ENCODE assay signal across 14 cellular contexts in the genomic region with DNA sequence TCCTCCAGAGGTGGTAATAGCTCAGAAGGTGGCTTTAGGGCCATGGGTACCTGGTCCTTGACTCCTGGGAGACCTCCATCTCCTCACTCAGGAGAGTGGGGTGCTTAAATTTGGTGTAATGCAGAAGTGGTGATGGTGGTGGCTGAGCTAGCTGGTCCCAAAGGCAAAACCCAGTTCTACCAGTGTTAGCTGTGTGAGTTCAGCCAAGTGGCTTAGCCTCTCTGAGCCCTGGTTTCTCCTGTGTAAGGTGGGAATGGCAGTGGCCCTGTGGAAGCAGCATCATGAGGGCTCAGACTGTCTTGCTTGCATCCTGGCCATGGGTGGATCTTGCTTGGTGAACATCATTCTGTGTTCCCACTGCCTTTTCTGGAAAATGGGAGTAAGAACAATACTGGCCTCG. TPM values are rescaled to one million over a fixed set of nuclear protein-coding genes. Genes with fewer than 3 reads are reported as not detected.
DNase-seq lines count a peak whose midpoint lies in the region; ATAC-seq, FAIRE-seq and TF ChIP-seq lines count a peak whose summit lies in the region.
"Had no signal": no experiment of that assay in that cellular context is flagged by ENCODE, and none has a peak within 500 bp of the region (broad histone marks: within the 10 kb centered on the region; RNA-seq: fewer than 3 reads in every experiment).

No MANE protein-coding gene starts in this region.

- no peak overlapping the region for H3K4me3 Mint-ChIP-seq in T-helper 2 cell treated with Interferon-gamma antibody and Interleukin-4, amounts not matched to agents 5 μg/mL and 100 μg/mL, for 36 hours
- H3K4me3 Mint-ChIP-seq: natural killer cell had no signal

- POLR2A ChIA-PET in A549 (lab: Yijun Ruan, JAX) (no interaction called here), RWPE1 (lab: Yijun Ruan, JAX; ENCODE audit: low non-redundant PET) (no interaction called here)

- H3K36me3 ChIP-seq in esophagus squamous epithelium: peaks cover 0 to 44% (median 0%) of the 10 kb centered on the region in 3 donors
- H3K36me3 ChIP-seq in rectal smooth muscle tissue (ENCODE audit: control insufficient read depth, insufficient read depth, low read length): no peaks in the 10 kb centered on the region

- no peaks in the 10 kb centered on the region for H3K27me3 ChIP-seq in esophagus squamous epithelium
- H3K27me3 ChIP-seq in rectal smooth muscle tissue (ENCODE audit: control insufficient read depth, insufficient read depth, low read length): no peaks in the 10 kb centered on the region

- H3K4me3 ChIP-seq in A549 (no peak overlapping the region), esophagus squamous epithelium (peak overlapping the region in 2 of 4 donors; percentile 24 to 38), rectal smooth muscle tissue (ENCODE audit: low read length) (no peak overlapping the region)

- H3K9me3 Mint-ChIP-seq in T-helper 2 cell treated with Interferon-gamma antibody and Interleukin-4, amounts not matched to agents 5 μg/mL and 100 μg/mL, for 36 hours: no peaks in the 10 kb centered on the region
- H3K9me3 Mint-ChIP-seq: natural killer cell had no signal

- H3K36me3 Mint-ChIP-seq in T-helper 2 cell treated with Interferon-gamma antibody and Interleukin-4, amounts not matched to agents 5 μg/mL and 100 μg/mL, for 36 hours (ENCODE audit: low read depth): no peaks in the 10 kb centered on the region
- H3K36me3 Mint-ChIP-seq: natural killer cell had no signal

- H3K9ac ChIP-seq in rectal smooth muscle tissue (ENCODE audit: low read length): no peak overlapping the region

- TF ChIP-seq RAD21 in A549 (conservative IDR thresholded peaks at IDR 0.05 in 1 of 2, IDR thresholded peaks at IDR 0.05 in 1 of 2): no peak

- CTCF ChIA-PET in A549 (lab: Yijun Ruan, JAX) (interaction anchor here (0.7 to 1.6 kb wide), 8 partner anchors 8 to 61 kb away, joined by 3 to 9 read pairs (median 4); no protein-coding TSS in a partner anchor), RWPE1 (lab: Yijun Ruan, JAX) (interaction anchor here (0.8 to 1.1 kb wide), 2 partner anchors 30 to 82 kb away, joined by 3 read pairs; no protein-coding TSS in a partner anchor)

- TF ChIP-seq EP300 in A549 (IDR thresholded peaks at IDR 0.05): no peak

- H3K4me1 Mint-ChIP-seq in T-helper 2 cell treated with Interferon-gamma antibody and Interleukin-4, amounts not matched to agents 5 μg/mL and 100 μg/mL, for 36 hours (ENCODE audit: low read depth): no peaks in the 10 kb centered on the region
- H3K4me1 Mint-ChIP-seq: natural killer cell had no signal

- peaks cover 3% of the 10 kb centered on the region for H3K27me3 Mint-ChIP-seq in T-helper 2 cell treated with Interferon-gamma antibody and Interleukin-4, amounts not matched to agents 5 μg/mL and 100 μg/mL, for 36 hours (ENCODE audit: low read depth)

- peaks cover 95% of the 10 kb centered on the region for H3K4me1 ChIP-seq in A549
- peaks cover 94 to 100% (median 100%) of the 10 kb centered on the region in 3 donors for H3K4me1 ChIP-seq in esophagus squamous epithelium
- H3K4me1 ChIP-seq in rectal smooth muscle tissue (ENCODE audit: control insufficient read depth, insufficient read depth, low read length): peaks cover 68% of the 10 kb centered on the region

- H3K27ac ChIP-seq in A549: peak overlapping the region; percentile 88 to 94
- H3K27ac ChIP-seq in RWPE1: peak overlapping the region; percentile 99
- H3K27ac ChIP-seq in esophagus squamous epithelium: peak overlapping the region; percentile 89 to 97 (median 94)
- peak overlapping the region; percentile 91 for H3K27ac ChIP-seq in rectal smooth muscle tissue (ENCODE audit: low read depth, low read length)

- ATAC-seq in A549: no peak
- ATAC-seq: natural killer cell had no signal

- H3K4me2 ChIP-seq in A549: peak overlapping the region; percentile 71

- intact Hi-C loops in esophagus squamous epithelium (cut with DNase I): no loop called here

- FAIRE-seq in A549 (lab: Jason Lieb, UNC): no peak

- H3K9me3 ChIP-seq in A549 (no peaks in the 10 kb centered on the region), esophagus squamous epithelium (no peaks in the 10 kb centered on the region)

- no peak for DNase-seq in A549 (ENCODE audit: low read depth in 1 of 2, low spot score in 1 of 2)
- no peak for DNase-seq in RWPE1 (ENCODE audit: low spot score)
- DNase-seq in esophagus squamous epithelium (lab: John Stamatoyannopoulos, UW): no peak
- DNase-seq in RPMI8226: no peak
- no peak for DNase-seq in NCI-H226
- DNase-seq in T-helper 2 cell treated with Interferon-gamma antibody and Interleukin-4, amounts not matched to agents 5 μg/mL and 100 μg/mL, for 36 hours (ENCODE audit: low spot score): no peak
- DNase-seq in NCI-H748 (lab: John Stamatoyannopoulos, UW; ENCODE audit: unreplicated experiment): no peak
- DNase-seq: activated CD4-positive, alpha-beta T cell treated with anti-CD3 and anti-CD28 coated beads, Interleukin-2, amount 50 U/mL, for 4 hours; activated effector memory CD4-positive, alpha-beta T cell treated with Interleukin-2 at 50 U/mL for 16 hours; DMS53; natural killer cell; NCI-H345; OCI-M1 had no signal

- TF ChIP-seq CTCF in A549 (IDR thresholded peaks at IDR 0.05): no peak
- no peak for TF ChIP-seq CTCF in RWPE1 (conservative IDR thresholded peaks at IDR 0.05; ENCODE audit: low read depth)
- no peak for TF ChIP-seq CTCF in esophagus squamous epithelium (IDR thresholded peaks at IDR 0.05)

- WGBS in A549 (ENCODE audit: missing lambda C conversion rate): 77% methylated on average over 1 of the region's 1 CpG
- 25 to 43% methylated on average over 1 of the region's 1 CpG for WGBS in esophagus squamous epithelium, 2 donors

- H3K27ac Mint-ChIP-seq in T-helper 2 cell treated with Interferon-gamma antibody and Interleukin-4, amounts not matched to agents 5 μg/mL and 100 μg/mL, for 36 hours: no peak overlapping the region
- H3K27ac Mint-ChIP-seq: natural killer cell had no signal

- TF ChIP-seq POLR2A in A549 (IDR thresholded peaks at IDR 0.05; ENCODE audit: low read length): no peak
- TF ChIP-seq POLR2A in esophagus squamous epithelium (IDR thresholded peaks at IDR 0.05): no peak

TF ChIP-seq in A549, 52 proteins besides CTCF, POLR2A, EP300 and RAD21:
- TF ChIP-seq ZFP36 (IDR thresholded peaks at IDR 0.05; ENCODE audit: borderline replicate concordance, partially characterized antibody) (peak; percentile 51), BHLHE40 (IDR thresholded peaks at IDR 0.05; ENCODE audit: low read depth, low read length) (no peak)

RNA-seq across cellular contexts. Expression of a gene that starts 9.4 kb away (rescaled TPM):
- polyA plus RNA-seq in A549 (2011; rRNA removed): 2.9 and 5.0 TPM in 2 replicates
- polyA plus RNA-seq in A549 (2012; cell fraction: cytosol; rRNA removed): 3.9 and 5.8 TPM in 2 replicates
- polyA plus RNA-seq in A549 (2012; cell fraction: nucleus; rRNA removed): 7.9 and 11.6 TPM in 2 replicates
- polyA plus RNA-seq in A549 (2017; fragmentation: RNase III; extraction: RNeasy Plus Mini Kit Qiagen cat#74134 plus additional on column Dnase treatment): 9.0 to 10.6 TPM (median 10.1 TPM) in 3 replicates
- 8.6 and 8.9 TPM in 2 replicates for polyA minus RNA-seq in A549 (2011; rRNA and poly(A)+ RNA removed)
- total RNA-seq in esophagus squamous epithelium: 100 to 1,000 TPM in 3 of 4 donors, 10 to 100 TPM in 1; 56.8 to 146 (median 109) TPM

RNA-seq across cellular contexts. Expression of a gene that starts 26.9 kb away (rescaled TPM):
- polyA plus RNA-seq in A549 (2011; rRNA removed) (not detected in 2 replicates), A549 (2017; fragmentation: RNase III; extraction: RNeasy Plus Mini Kit Qiagen cat#74134 plus additional on column Dnase treatment) (not detected in 3 replicates)
- 0.04 TPM in 1 of 2 replicates, not detected in the other for polyA plus RNA-seq in A549 (2012; cell fraction: cytosol; rRNA removed)
- polyA plus RNA-seq in A549 (2012; cell fraction: nucleus; rRNA removed): not detected in 2 replicates
- not detected in 2 replicates for polyA minus RNA-seq in A549 (2011; rRNA and poly(A)+ RNA removed)
- total RNA-seq in esophagus squamous epithelium: not detected
- total RNA-seq: natural killer cell had no signal

RNA-seq across cellular contexts. Expression of a gene that starts 40.6 kb away (rescaled TPM):
- polyA plus RNA-seq in A549 (2011; rRNA removed) (0.05 and 0.12 TPM in 2 replicates), A549 (2017; fragmentation: RNase III; extraction: RNeasy Plus Mini Kit Qiagen cat#74134 plus additional on column Dnase treatment) (0.10 to 0.13 TPM in 2 of 3 replicates, not detected in the other)
- 0.04 and 0.05 TPM in 2 replicates for polyA plus RNA-seq in A549 (2012; cell fraction: cytosol; rRNA removed)
- 0.04 and 0.11 TPM in 2 replicates for polyA plus RNA-seq in A549 (2012; cell fraction: nucleus; rRNA removed)
- polyA minus RNA-seq in A549 (2011; rRNA and poly(A)+ RNA removed): 0.39 TPM in 1 of 2 replicates, not detected in the other
- not detected for total RNA-seq in esophagus squamous epithelium
